ENCODE assay signal across 20 cellular contexts in genomic region chr4:17418010-17418409, GRCh38.
DNase-seq lines count a peak whose midpoint lies in the region; ATAC-seq and TF ChIP-seq lines count a peak whose summit lies in the region.
"Had no signal": no experiment of that assay in that cellular context is flagged by ENCODE, and none has a peak within 500 bp of the region (broad histone marks: within the 10 kb centered on the region; RNA-seq: fewer than 3 reads in every experiment).

No MANE protein-coding gene starts in this region.

- H4K20me1 ChIP-seq in H9 (ENCODE audit: control insufficient read depth, insufficient read depth, insufficient read length): no peaks in the 10 kb centered on the region
- H4K20me1 ChIP-seq: BLaER1 treated with 17β-estradiol and CSF1 and Interleukin-3, amounts not matched to agents 10 nM and 100 nM had no signal

- H3K14ac ChIP-seq in H9 (ENCODE audit: insufficient read depth, low read length): no peak overlapping the region

- H3K9me3 Mint-ChIP-seq in H9 (peaks cover 24 to 25% of the 10 kb centered on the region in 2 experiments), endodermal cell (peaks cover 29% of the 10 kb centered on the region)
- H3K9me3 Mint-ChIP-seq: CD4-positive, alpha-beta T cell had no signal

- H3K4me3 ChIP-seq in endodermal cell (ENCODE audit: low read length): no peak overlapping the region
- H3K4me3 ChIP-seq in mesendoderm (ENCODE audit: low read length): no peak overlapping the region
- H3K4me3 ChIP-seq: A549; BLaER1 treated with 17β-estradiol and CSF1 and Interleukin-3, amounts not matched to agents 10 nM and 100 nM had no signal

- peaks cover 24 to 32% of the 10 kb centered on the region in 2 experiments for H3K4me1 Mint-ChIP-seq in H9
- H3K4me1 Mint-ChIP-seq in endodermal cell: no peaks in the 10 kb centered on the region
- H3K4me1 Mint-ChIP-seq: CD14-positive monocyte; CD8-positive, alpha-beta memory T cell had no signal

- H3T11ph ChIP-seq in H9 (ENCODE audit: low read length): no peak overlapping the region

- H3K4ac ChIP-seq in H9 (ENCODE audit: low read depth, low read length) (no peak overlapping the region), mesendoderm (ENCODE audit: low read depth, low read length) (no peak overlapping the region)

- H3K79me2 ChIP-seq in H9 (ENCODE audit: insufficient read depth, low read length): no peaks in the 10 kb centered on the region
- H3K79me2 ChIP-seq in mesendoderm (ENCODE audit: control insufficient read depth, insufficient read depth, low read length): no peaks in the 10 kb centered on the region

- H3K9ac ChIP-seq in H9 (ENCODE audit: extremely low read depth, insufficient read length, low read length) (no peak overlapping the region), endodermal cell (ENCODE audit: extremely low read depth, low read length, poor library complexity, severe bottlenecking) (no peak overlapping the region), mesendoderm (ENCODE audit: low read length) (no peak overlapping the region)
- H3K9ac ChIP-seq: BLaER1 treated with 17β-estradiol and CSF1 and Interleukin-3, amounts not matched to agents 10 nM and 100 nM had no signal

- H2AK5ac ChIP-seq in H9 (ENCODE audit: insufficient read length, low read length): no peak overlapping the region
- no peak overlapping the region for H2AK5ac ChIP-seq in mesendoderm (ENCODE audit: low read length)

- H2BK5ac ChIP-seq in H9 (ENCODE audit: insufficient read length, low read length) (no peak overlapping the region), mesendoderm (ENCODE audit: low read length) (no peak overlapping the region)

- no peak overlapping the region for H2BK12ac ChIP-seq in H9 (ENCODE audit: insufficient read length, low read depth, low read length)

- no peaks in the 10 kb centered on the region for H3K79me1 ChIP-seq in H9 (ENCODE audit: insufficient read depth, low read depth, low read length, poor library complexity, severe bottlenecking)
- no peaks in the 10 kb centered on the region for H3K79me1 ChIP-seq in mesendoderm (ENCODE audit: low read length)

- WGBS in H9 (ENCODE audit: extremely low coverage, insufficient read length, low lambda C conversion rate): no CpG with 5 or more reads among the region's 4 CpGs
- WGBS in endodermal cell (ENCODE audit: insufficient coverage in 1 of 2, insufficient read length in 1 of 2), 2 experiments: 87 to 100% methylated on average over 1 to 4 of the region's 4 CpGs
- WGBS in mesendoderm (ENCODE audit: extremely low coverage, insufficient coverage, low lambda C conversion rate): no CpG with 5 or more reads among the region's 4 CpGs

- ATAC-seq in HG02884 (IDR thresholded peaks at IDR 0.05; ENCODE audit: unreplicated experiment) (no peak), HG02759 (IDR thresholded peaks at IDR 0.05; ENCODE audit: unreplicated experiment) (no peak)
- ATAC-seq: A549 had no signal

- H2BK15ac ChIP-seq in H9 (ENCODE audit: low read depth, low read length) (no peak overlapping the region), mesendoderm (replicated peaks; ENCODE audit: low read depth) (no peak overlapping the region)

- no peak overlapping the region for H3K18ac ChIP-seq in H9 (ENCODE audit: insufficient read length, low read depth, low read length)
- H3K18ac ChIP-seq in mesendoderm (ENCODE audit: low read length): no peak overlapping the region

- H3K9me3 ChIP-seq in H9 (ENCODE audit: control insufficient read depth, low read depth, low read length) (no peaks in the 10 kb centered on the region), endodermal cell (ENCODE audit: control insufficient read depth, low read length) (peaks cover 15% of the 10 kb centered on the region)
- H3K9me3 ChIP-seq: A549, BE2C had no signal

- no peak overlapping the region for H4K8ac ChIP-seq in H9 (replicated peaks; ENCODE audit: insufficient read length, low read depth, low read length)
- H4K8ac ChIP-seq in mesendoderm (ENCODE audit: low read depth, low read length): no peak overlapping the region

- no peak overlapping the region for H2BK120ac ChIP-seq in H9 (ENCODE audit: low read depth, low read length, poor library complexity, severe bottlenecking)
- H2BK120ac ChIP-seq in mesendoderm (ENCODE audit: low read depth, low read length): no peak overlapping the region

- no peak overlapping the region for H2BK20ac ChIP-seq in H9 (ENCODE audit: low read depth, low read length, poor library complexity, severe bottlenecking)

- in situ Hi-C loops in G401 (cut with HindIII; ENCODE audit: low sequenced_read_pairs): no loop called here

- peaks cover 17 to 27% (median 20%) of the 10 kb centered on the region in 3 experiments for H3K36me3 Mint-ChIP-seq in H9 (ENCODE audit: insufficient read depth in 1 of 3, low read depth in 3 of 3)
- H3K36me3 Mint-ChIP-seq in endodermal cell (ENCODE audit: low read depth): no peaks in the 10 kb centered on the region
- H3K36me3 Mint-ChIP-seq: CD14-positive monocyte had no signal

- peak; percentile 11 for DNase-seq in ELF-1 (ENCODE audit: low read depth, low spot score)
- peak; percentile 48 for DNase-seq in H9
- peak; percentile 59 for DNase-seq in endodermal cell
- peak; percentile 26 for DNase-seq in mesendoderm
- no peak for DNase-seq in G401 (ENCODE audit: low spot score)
- DNase-seq: ACHN; AML-193; BE2C; CD4-positive, alpha-beta T cell; CD8-positive, alpha-beta memory T cell; DMS 273 treated with DMSO at 0.1 percent for 48 hours; DMS79; EL; HCEC 1CT had no signal

- H3K27me3 Mint-ChIP-seq in H9 (ENCODE audit: low read depth) (0 out of 2 replicates have a peak, but pooled peaks cover 5% of the 10 kb centered on the region), endodermal cell (ENCODE audit: insufficient read depth) (peaks cover 27% of the 10 kb centered on the region)

- H3K27ac Mint-ChIP-seq in H9: no peak overlapping the region
- no peak overlapping the region for H3K27ac Mint-ChIP-seq in endodermal cell
- H3K27ac Mint-ChIP-seq: CD14-positive monocyte; CD4-positive, alpha-beta T cell; CD8-positive, alpha-beta memory T cell had no signal

- H3K4me2 ChIP-seq in H9 (ENCODE audit: insufficient read depth, insufficient read length, low read length) (no peak overlapping the region), mesendoderm (ENCODE audit: low read length) (no peak overlapping the region)
- H3K4me2 ChIP-seq: A549; BLaER1 treated with 17β-estradiol and CSF1 and Interleukin-3, amounts not matched to agents 10 nM and 100 nM had no signal

- H3K4me1 ChIP-seq in H9 (ENCODE audit: insufficient read depth, low read length): no peaks in the 10 kb centered on the region
- no peaks in the 10 kb centered on the region for H3K4me1 ChIP-seq in endodermal cell (ENCODE audit: control insufficient read depth, insufficient read depth, low read length)
- no peaks in the 10 kb centered on the region for H3K4me1 ChIP-seq in mesendoderm (ENCODE audit: control insufficient read depth, low read depth, low read length)
- H3K4me1 ChIP-seq: A549; BE2C; BLaER1 treated with 17β-estradiol and CSF1 and Interleukin-3, amounts not matched to agents 10 nM and 100 nM had no signal

- no peak overlapping the region for H3K23ac ChIP-seq in H9 (ENCODE audit: insufficient read length, low read depth, low read length)
- H3K23ac ChIP-seq in mesendoderm (ENCODE audit: low read length): no peak overlapping the region

- H3K27me3 ChIP-seq in H9 (ENCODE audit: insufficient read depth, low read length) (no peaks in the 10 kb centered on the region), endodermal cell (ENCODE audit: control insufficient read depth, insufficient read depth, low read length, poor library complexity, severe bottlenecking) (peaks cover 5% of the 10 kb centered on the region), mesendoderm (ENCODE audit: insufficient read depth, low read length, poor library complexity) (no peaks in the 10 kb centered on the region)
- H3K27me3 ChIP-seq: BE2C; BLaER1 treated with 17β-estradiol and CSF1 and Interleukin-3, amounts not matched to agents 10 nM and 100 nM had no signal

- H4K5ac ChIP-seq in H9 (ENCODE audit: insufficient read length, low read depth, low read length) (no peak overlapping the region), mesendoderm (ENCODE audit: low read length) (no peak overlapping the region)

- H3K4me3 Mint-ChIP-seq in H9 (peak overlapping the region in 1 of 2 experiments; percentile 22; a peak in 1 of 5 replicates), endodermal cell (no peak overlapping the region)
- H3K4me3 Mint-ChIP-seq: CD14-positive monocyte; CD4-positive, alpha-beta T cell; CD8-positive, alpha-beta memory T cell had no signal

- H3K56ac ChIP-seq in H9 (ENCODE audit: insufficient read length, low read depth, low read length) (no peak overlapping the region), mesendoderm (ENCODE audit: low read length) (no peak overlapping the region)

- H3K27ac ChIP-seq in H9 (ENCODE audit: insufficient read length, low read depth, low read length) (no peak overlapping the region), endodermal cell (ENCODE audit: low read depth, low read length) (no peak overlapping the region), mesendoderm (ENCODE audit: low read depth, low read length) (no peak overlapping the region)
- H3K27ac ChIP-seq: 22Rv1; A549; BLaER1 treated with 17β-estradiol and CSF1 and Interleukin-3, amounts not matched to agents 10 nM and 100 nM had no signal

- H3K23me2 ChIP-seq in H9 (ENCODE audit: insufficient read length, low read depth, low read length, poor library complexity, severe bottlenecking): no peaks in the 10 kb centered on the region

- no peaks in the 10 kb centered on the region for H3K36me3 ChIP-seq in endodermal cell (ENCODE audit: control insufficient read depth, insufficient read depth, low read length)
- no peaks in the 10 kb centered on the region for H3K36me3 ChIP-seq in mesendoderm (ENCODE audit: control insufficient read depth, insufficient read depth, low read length)
- H3K36me3 ChIP-seq: BE2C; BLaER1 treated with 17β-estradiol and CSF1 and Interleukin-3, amounts not matched to agents 10 nM and 100 nM had no signal

- H2AFZ ChIP-seq in H9 (ENCODE audit: low read length): no peak overlapping the region

- peak; percentile 23; the same call in 1 of the 3 replicates for TF ChIP-seq CTCF in H9 (conservative IDR thresholded peaks at IDR 0.05)
- peak; percentile 35 for TF ChIP-seq CTCF in endodermal cell (conservative IDR thresholded peaks at IDR 0.05)

- no peak overlapping the region for H4K91ac ChIP-seq in H9 (ENCODE audit: insufficient read length, low read depth, low read length)
